In the genomic region with DNA sequence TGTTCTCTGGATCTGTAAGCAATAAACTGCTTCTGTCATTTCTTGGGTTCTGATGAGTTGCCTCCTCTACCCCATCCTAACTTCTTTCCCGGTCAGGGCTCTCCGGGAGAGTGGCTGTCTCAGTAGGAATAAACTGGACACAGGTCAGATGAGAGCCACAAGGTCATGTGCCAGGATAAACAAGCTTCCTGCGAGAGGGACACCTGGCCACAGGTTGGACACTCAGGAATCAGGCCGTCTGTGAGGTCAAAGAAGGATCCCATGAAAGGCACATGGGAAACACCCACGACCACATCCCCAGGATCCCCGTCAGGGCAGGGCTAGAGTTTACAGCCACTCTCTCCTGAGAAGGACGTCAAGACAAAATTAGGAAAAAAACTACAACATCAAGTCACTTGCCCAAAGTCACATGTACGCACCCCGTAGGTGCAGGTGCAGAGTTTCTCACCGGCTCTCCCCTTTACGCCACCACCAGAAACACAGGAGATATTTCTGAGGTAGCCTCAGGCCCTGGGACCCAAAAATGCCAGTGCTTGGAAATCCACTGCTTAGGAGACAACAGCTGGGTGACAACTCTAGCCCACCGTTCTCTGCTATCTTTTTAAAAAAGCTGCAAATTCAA, we compare ENCODE assay signal across 1 cellular context.
TF ChIP-seq lines count a peak whose summit lies in the region.

No MANE protein-coding gene starts in this region.

TF ChIP-seq in WTC11, 78 proteins besides CTCF, POLR2A, EP300 and RAD21 (continued from another document):
- TF ChIP-seq, protein P1, sequence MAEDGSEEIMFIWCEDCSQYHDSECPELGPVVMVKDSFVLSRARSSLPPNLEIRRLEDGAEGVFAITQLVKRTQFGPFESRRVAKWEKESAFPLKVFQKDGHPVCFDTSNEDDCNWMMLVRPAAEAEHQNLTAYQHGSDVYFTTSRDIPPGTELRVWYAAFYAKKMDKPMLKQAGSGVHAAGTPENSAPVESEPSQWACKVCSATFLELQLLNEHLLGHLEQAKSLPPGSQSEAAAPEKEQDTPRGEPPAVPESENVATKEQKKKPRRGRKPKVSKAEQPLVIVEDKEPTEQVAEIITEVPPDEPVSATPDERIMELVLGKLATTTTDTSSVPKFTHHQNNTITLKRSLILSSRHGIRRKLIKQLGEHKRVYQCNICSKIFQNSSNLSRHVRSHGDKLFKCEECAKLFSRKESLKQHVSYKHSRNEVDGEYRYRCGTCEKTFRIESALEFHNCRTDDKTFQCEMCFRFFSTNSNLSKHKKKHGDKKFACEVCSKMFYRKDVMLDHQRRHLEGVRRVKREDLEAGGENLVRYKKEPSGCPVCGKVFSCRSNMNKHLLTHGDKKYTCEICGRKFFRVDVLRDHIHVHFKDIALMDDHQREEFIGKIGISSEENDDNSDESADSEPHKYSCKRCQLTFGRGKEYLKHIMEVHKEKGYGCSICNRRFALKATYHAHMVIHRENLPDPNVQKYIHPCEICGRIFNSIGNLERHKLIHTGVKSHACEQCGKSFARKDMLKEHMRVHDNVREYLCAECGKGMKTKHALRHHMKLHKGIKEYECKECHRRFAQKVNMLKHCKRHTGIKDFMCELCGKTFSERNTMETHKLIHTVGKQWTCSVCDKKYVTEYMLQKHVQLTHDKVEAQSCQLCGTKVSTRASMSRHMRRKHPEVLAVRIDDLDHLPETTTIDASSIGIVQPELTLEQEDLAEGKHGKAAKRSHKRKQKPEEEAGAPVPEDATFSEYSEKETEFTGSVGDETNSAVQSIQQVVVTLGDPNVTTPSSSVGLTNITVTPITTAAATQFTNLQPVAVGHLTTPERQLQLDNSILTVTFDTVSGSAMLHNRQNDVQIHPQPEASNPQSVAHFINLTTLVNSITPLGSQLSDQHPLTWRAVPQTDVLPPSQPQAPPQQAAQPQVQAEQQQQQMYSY (CRISPR knock-in tag; IDR thresholded peaks at IDR 0.05): no peak
- TF ChIP-seq, protein P2, sequence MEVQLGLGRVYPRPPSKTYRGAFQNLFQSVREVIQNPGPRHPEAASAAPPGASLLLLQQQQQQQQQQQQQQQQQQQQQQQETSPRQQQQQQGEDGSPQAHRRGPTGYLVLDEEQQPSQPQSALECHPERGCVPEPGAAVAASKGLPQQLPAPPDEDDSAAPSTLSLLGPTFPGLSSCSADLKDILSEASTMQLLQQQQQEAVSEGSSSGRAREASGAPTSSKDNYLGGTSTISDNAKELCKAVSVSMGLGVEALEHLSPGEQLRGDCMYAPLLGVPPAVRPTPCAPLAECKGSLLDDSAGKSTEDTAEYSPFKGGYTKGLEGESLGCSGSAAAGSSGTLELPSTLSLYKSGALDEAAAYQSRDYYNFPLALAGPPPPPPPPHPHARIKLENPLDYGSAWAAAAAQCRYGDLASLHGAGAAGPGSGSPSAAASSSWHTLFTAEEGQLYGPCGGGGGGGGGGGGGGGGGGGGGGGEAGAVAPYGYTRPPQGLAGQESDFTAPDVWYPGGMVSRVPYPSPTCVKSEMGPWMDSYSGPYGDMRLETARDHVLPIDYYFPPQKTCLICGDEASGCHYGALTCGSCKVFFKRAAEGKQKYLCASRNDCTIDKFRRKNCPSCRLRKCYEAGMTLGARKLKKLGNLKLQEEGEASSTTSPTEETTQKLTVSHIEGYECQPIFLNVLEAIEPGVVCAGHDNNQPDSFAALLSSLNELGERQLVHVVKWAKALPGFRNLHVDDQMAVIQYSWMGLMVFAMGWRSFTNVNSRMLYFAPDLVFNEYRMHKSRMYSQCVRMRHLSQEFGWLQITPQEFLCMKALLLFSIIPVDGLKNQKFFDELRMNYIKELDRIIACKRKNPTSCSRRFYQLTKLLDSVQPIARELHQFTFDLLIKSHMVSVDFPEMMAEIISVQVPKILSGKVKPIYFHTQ (CRISPR knock-in tag; IDR thresholded peaks at IDR 0.05): no peak
- TF ChIP-seq, protein P3, sequence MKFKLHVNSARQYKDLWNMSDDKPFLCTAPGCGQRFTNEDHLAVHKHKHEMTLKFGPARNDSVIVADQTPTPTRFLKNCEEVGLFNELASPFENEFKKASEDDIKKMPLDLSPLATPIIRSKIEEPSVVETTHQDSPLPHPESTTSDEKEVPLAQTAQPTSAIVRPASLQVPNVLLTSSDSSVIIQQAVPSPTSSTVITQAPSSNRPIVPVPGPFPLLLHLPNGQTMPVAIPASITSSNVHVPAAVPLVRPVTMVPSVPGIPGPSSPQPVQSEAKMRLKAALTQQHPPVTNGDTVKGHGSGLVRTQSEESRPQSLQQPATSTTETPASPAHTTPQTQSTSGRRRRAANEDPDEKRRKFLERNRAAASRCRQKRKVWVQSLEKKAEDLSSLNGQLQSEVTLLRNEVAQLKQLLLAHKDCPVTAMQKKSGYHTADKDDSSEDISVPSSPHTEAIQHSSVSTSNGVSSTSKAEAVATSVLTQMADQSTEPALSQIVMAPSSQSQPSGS (CRISPR knock-in tag; IDR thresholded peaks at IDR 0.05; ENCODE audit: borderline replicate concordance, low read depth): no peak
- TF ChIP-seq ELF4 (CRISPR knock-in tag; IDR thresholded peaks at IDR 0.05; ENCODE audit: low read depth) (no peak), GTF2I (CRISPR knock-in tag; conservative IDR thresholded peaks at IDR 0.05) (no peak)
- TF ChIP-seq, protein P4, sequence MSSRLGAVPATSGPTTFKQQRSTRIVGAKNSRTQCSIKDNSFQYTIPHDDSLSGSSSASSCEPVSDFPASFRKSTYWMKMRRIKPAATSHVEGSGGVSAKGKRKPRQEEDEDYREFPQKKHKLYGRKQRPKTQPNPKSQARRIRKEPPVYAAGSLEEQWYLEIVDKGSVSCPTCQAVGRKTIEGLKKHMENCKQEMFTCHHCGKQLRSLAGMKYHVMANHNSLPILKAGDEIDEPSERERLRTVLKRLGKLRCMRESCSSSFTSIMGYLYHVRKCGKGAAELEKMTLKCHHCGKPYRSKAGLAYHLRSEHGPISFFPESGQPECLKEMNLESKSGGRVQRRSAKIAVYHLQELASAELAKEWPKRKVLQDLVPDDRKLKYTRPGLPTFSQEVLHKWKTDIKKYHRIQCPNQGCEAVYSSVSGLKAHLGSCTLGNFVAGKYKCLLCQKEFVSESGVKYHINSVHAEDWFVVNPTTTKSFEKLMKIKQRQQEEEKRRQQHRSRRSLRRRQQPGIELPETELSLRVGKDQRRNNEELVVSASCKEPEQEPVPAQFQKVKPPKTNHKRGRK (CRISPR knock-in tag; IDR thresholded peaks at IDR 0.05; ENCODE audit: borderline replicate concordance): no peak
